1 cellular context compared by ENCODE assay signal in the genomic region with DNA sequence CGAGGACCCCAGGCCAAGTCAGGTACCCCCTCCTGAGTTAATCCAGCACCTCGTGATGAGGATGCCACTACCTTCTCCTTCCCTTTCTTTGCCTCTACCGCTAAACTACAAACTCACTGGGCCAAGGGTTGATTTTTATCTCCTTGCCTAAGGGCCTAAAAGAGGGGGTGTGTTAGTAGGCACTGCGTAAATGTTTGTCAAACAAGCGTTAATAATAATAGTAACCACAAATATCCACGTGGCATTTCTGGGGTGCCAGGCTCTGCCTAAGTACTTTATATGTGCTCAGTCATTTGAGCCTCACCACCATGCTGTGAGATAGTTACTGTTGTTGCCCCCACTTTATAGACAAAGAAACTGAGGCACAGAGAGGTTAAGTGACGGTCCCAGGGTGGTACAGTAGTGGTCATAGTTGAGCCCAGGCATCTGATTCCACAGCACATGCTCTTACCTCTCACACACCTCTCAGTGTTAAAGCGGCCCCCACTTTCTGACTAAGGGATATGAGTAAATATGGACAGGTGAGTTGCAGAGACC.
TF ChIP-seq lines count a peak whose summit lies in the region.

No MANE protein-coding gene starts in this region.

TF ChIP-seq in liver, 16 proteins besides CTCF, POLR2A, EP300 and RAD21 (continued from another document):
- TF ChIP-seq, protein P1, sequence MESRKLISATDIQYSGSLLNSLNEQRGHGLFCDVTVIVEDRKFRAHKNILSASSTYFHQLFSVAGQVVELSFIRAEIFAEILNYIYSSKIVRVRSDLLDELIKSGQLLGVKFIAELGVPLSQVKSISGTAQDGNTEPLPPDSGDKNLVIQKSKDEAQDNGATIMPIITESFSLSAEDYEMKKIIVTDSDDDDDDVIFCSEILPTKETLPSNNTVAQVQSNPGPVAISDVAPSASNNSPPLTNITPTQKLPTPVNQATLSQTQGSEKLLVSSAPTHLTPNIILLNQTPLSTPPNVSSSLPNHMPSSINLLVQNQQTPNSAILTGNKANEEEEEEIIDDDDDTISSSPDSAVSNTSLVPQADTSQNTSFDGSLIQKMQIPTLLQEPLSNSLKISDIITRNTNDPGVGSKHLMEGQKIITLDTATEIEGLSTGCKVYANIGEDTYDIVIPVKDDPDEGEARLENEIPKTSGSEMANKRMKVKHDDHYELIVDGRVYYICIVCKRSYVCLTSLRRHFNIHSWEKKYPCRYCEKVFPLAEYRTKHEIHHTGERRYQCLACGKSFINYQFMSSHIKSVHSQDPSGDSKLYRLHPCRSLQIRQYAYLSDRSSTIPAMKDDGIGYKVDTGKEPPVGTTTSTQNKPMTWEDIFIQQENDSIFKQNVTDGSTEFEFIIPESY (IDR thresholded peaks at IDR 0.05): no peak
- TF ChIP-seq FOXA1 (IDR thresholded peaks at IDR 0.05) (no peak), HNF4A (conservative IDR thresholded peaks at IDR 0.05) (no peak), TAF1 (conservative IDR thresholded peaks at IDR 0.05) (no peak), EGR1 (IDR thresholded peaks at IDR 0.05; ENCODE audit: low read depth in 2 of 2) (no peak)
